In genomic region chr19:4742717-4743646, GRCh38 we compare ENCODE assay signal across 12 cellular contexts. TPM values are rescaled to one million over a fixed set of nuclear protein-coding genes. Genes with fewer than 3 reads are reported as not detected.
A peak's percentile ranks its signal among the peaks of the same experiment; 100 is the strongest.
DNase-seq lines count a peak whose midpoint lies in the region; ATAC-seq and TF ChIP-seq lines count a peak whose summit lies in the region.
"Had no signal": no experiment of that assay in that cellular context is flagged by ENCODE, and none has a peak within 500 bp of the region (broad histone marks: within the 10 kb centered on the region; RNA-seq: fewer than 3 reads in every experiment).

No MANE protein-coding gene starts in this region.

- H3K4me1 ChIP-seq in gastroesophageal sphincter: peaks cover 0 to 31% (median 2%) of the 10 kb centered on the region in 3 donors
- peaks cover 0 to 8% (median 2%) of the 10 kb centered on the region in 6 donors for H3K4me1 ChIP-seq in spleen

- DNase-seq in NCI-H1105 (lab: John Stamatoyannopoulos, UW) (peak; percentile 80), NCI-H345 treated with DMSO at 0.1 percent for 48 hours (lab: John Stamatoyannopoulos, UW; ENCODE audit: unreplicated experiment) (peak; percentile 24), spleen (no peak), NCI-H1694 (lab: John Stamatoyannopoulos, UW) (no peak)
- no peak for DNase-seq in stimulated activated CD8-positive, alpha-beta memory T cell treated with anti-CD3 and anti-CD28 coated beads, Interleukin-4, amount 100 ng/mL, for 48 hours
- DNase-seq: activated CD4-positive, CD25-positive, alpha-beta regulatory T cell; DMS 273 treated with DMSO at 0.1 percent for 48 hours; occipital lobe; stimulated activated naive B cell treated with anti-CD40 and anti-IgM and Interleukin-4, amounts not matched to agents 10 μg/mL and 1 μg/mL and 100 μg/mL, for 72 hours had no signal

- no peak overlapping the region for H3K4me3 ChIP-seq in gastroesophageal sphincter
- no peak overlapping the region for H3K4me3 ChIP-seq in spleen
- H3K4me3 ChIP-seq: GM12878 had no signal

- TF ChIP-seq POLR2A in gastroesophageal sphincter (IDR thresholded peaks at IDR 0.05) (no peak), spleen (IDR thresholded peaks at IDR 0.05) (no peak)

- H3K9me3 ChIP-seq in gastroesophageal sphincter (no peaks in the 10 kb centered on the region), spleen (no peaks in the 10 kb centered on the region)

- WGBS in gastroesophageal sphincter (ENCODE audit: low coverage in 1 of 2), 2 donors: 35 to 44% methylated on average over 5 to 6 of the region's 12 CpGs
- WGBS in spleen, 5 donors: 18 to 30% (median 19%) methylated on average over 12 of the region's 12 CpGs

- intact Hi-C loops in spleen (cut with DNase I; ENCODE audit: low total_unique reads): no loop called here

- TF ChIP-seq EP300 in gastroesophageal sphincter (IDR thresholded peaks at IDR 0.05): no peak

- TF ChIP-seq CTCF in gastroesophageal sphincter (IDR thresholded peaks at IDR 0.05): no peak
- no peak for TF ChIP-seq CTCF in spleen (IDR thresholded peaks at IDR 0.05 in 8 of 11, conservative IDR thresholded peaks at IDR 0.05 in 3 of 11)

- ATAC-seq in gastroesophageal sphincter (peak; percentile 27), GM18502 (IDR thresholded peaks at IDR 0.05; ENCODE audit: poor library complexity, unreplicated experiment) (no peak)
- ATAC-seq: GM12878; stimulated activated naive B cell treated with anti-CD40 and anti-IgM and Interleukin-4, amounts not matched to agents 10 μg/mL and 1 μg/mL and 100 μg/mL, for 72 hours had no signal

- H3K27me3 ChIP-seq in gastroesophageal sphincter (peaks cover 9% of the 10 kb centered on the region), spleen (replicated peaks in 1 of 7) (peaks cover 0 to 51% (median 0%) of the 10 kb centered on the region in 7 donors)

- H3K36me3 ChIP-seq in gastroesophageal sphincter (no peaks in the 10 kb centered on the region), spleen (no peaks in the 10 kb centered on the region)

- H3K27ac ChIP-seq in gastroesophageal sphincter: peak overlapping the region in 2 of 4 donors; percentile 24 to 40
- peak overlapping the region in 6 of 8 donors; percentile 26 to 70 (median 58) for H3K27ac ChIP-seq in spleen

RNA-seq across cellular contexts. Expression of gene DPP9, which starts 19.3 kb away (rescaled TPM):
- 10 to 100 TPM; 35.0 to 82.1 (median 42.0) TPM for total RNA-seq in gastroesophageal sphincter
- total RNA-seq in spleen: 10 to 100 TPM; 47.4 to 89.9 (median 69.7) TPM
- 10 to 100 TPM; 22.8 to 44.8 (median 28.8) TPM for polyA plus RNA-seq in spleen

RNA-seq across cellular contexts. Expression of gene FEM1A, which starts 48.6 kb away (rescaled TPM):
- total RNA-seq in gastroesophageal sphincter: 10 to 100 TPM; 14.1 to 23.9 (median 15.3) TPM
- total RNA-seq in spleen: 10 to 100 TPM; 10.3 to 18.2 (median 13.8) TPM
- 1 to 10 TPM; 2.5 to 5.4 (median 3.3) TPM for polyA plus RNA-seq in spleen

Comparison
In these comparisons a context has a peak if more than half of its experiments do, and no peak if none do; other contexts are left out.
1. DNase-seq: peak in NCI-H1105 (single experiment) and NCI-H345 treated with DMSO at 0.1 percent for 48 hours (single experiment); none in spleen (single experiment), NCI-H1694 (single experiment) and stimulated activated CD8-positive, alpha-beta memory T cell treated with anti-CD3 and anti-CD28 coated beads, Interleukin-4, amount 100 ng/mL, for 48 hours (single experiment).